19 cellular contexts compared by ENCODE assay signal in genomic region chr20:12764053-12764452, GRCh38.
DNase-seq lines count a peak whose midpoint lies in the region; ATAC-seq and TF ChIP-seq lines count a peak whose summit lies in the region.
"Had no signal": no experiment of that assay in that cellular context is flagged by ENCODE, and none has a peak within 500 bp of the region (broad histone marks: within the 10 kb centered on the region; RNA-seq: fewer than 3 reads in every experiment).

No MANE protein-coding gene starts in this region.

- no peaks in the 10 kb centered on the region for H3K23me2 ChIP-seq in H9 (ENCODE audit: insufficient read length, low read depth, low read length, poor library complexity, severe bottlenecking)

- no peaks in the 10 kb centered on the region for H3K9me3 ChIP-seq in H9 (ENCODE audit: control insufficient read depth, low read depth, low read length)
- H3K9me3 ChIP-seq: BE2C had no signal

- no peak overlapping the region for H3K27ac ChIP-seq in H9 (ENCODE audit: insufficient read length, low read depth, low read length)
- H3K27ac ChIP-seq: HL-60 had no signal

- H2BK5ac ChIP-seq in H9 (ENCODE audit: insufficient read length, low read length): no peak overlapping the region

- no peaks in the 10 kb centered on the region for H3K79me1 ChIP-seq in H9 (ENCODE audit: insufficient read depth, low read depth, low read length, poor library complexity, severe bottlenecking)

- no peak overlapping the region for H3K4ac ChIP-seq in H9 (ENCODE audit: low read depth, low read length)

- no peak overlapping the region for H3T11ph ChIP-seq in H9 (ENCODE audit: low read length)

- H3K14ac ChIP-seq in H9 (ENCODE audit: insufficient read depth, low read length): no peak overlapping the region

- no peak overlapping the region for H3K56ac ChIP-seq in H9 (ENCODE audit: insufficient read length, low read depth, low read length)

- no peak overlapping the region for H4K91ac ChIP-seq in H9 (ENCODE audit: insufficient read length, low read depth, low read length)

- peak overlapping the region in 1 of 3 experiments; percentile 11; a peak in 1 of 7 replicates for H3K27ac Mint-ChIP-seq in H9
- H3K27ac Mint-ChIP-seq in WTC11: peak overlapping the region; percentile 87
- H3K27ac Mint-ChIP-seq in Calu3 (ENCODE audit: unreplicated experiment): no peak overlapping the region
- H3K27ac Mint-ChIP-seq: CD4-positive, CD25-positive, alpha-beta regulatory T cell; CD8-positive, alpha-beta memory T cell; IgD-negative memory B cell had no signal

- CTCF ChIA-PET in WTC11 (lab: Charles Lee) (interaction anchor here (1.6 kb wide), 1 partner anchor 193 kb away, joined by 5 read pairs; no protein-coding TSS in a partner anchor), Calu3 (lab: Charles Lee) (no interaction called here)

- H2AFZ ChIP-seq in H9 (ENCODE audit: low read length): no peak overlapping the region

- H3K27me3 Mint-ChIP-seq in H9 (ENCODE audit: low read depth) (no peaks in the 10 kb centered on the region), WTC11 (ENCODE audit: low read depth) (peaks cover under 1% of the 10 kb centered on the region; the same call in 1 of the 2 replicates), Calu3 (ENCODE audit: unreplicated experiment) (no peaks in the 10 kb centered on the region)
- H3K27me3 Mint-ChIP-seq: CD8-positive, alpha-beta memory T cell; IgD-negative memory B cell had no signal

- H2BK12ac ChIP-seq in H9 (ENCODE audit: insufficient read length, low read depth, low read length): no peak overlapping the region

- H3K18ac ChIP-seq in H9 (ENCODE audit: insufficient read length, low read depth, low read length): no peak overlapping the region

- intact Hi-C loops in Calu3 (cut with micrococcal nuclease; ENCODE audit: unreplicated experiment): no loop called here

- H2BK15ac ChIP-seq in H9 (ENCODE audit: low read depth, low read length): no peak overlapping the region

- H3K4me3 Mint-ChIP-seq in H9 (no peak overlapping the region), WTC11 (no peak overlapping the region), Calu3 (ENCODE audit: low read depth, unreplicated experiment) (no peak overlapping the region)
- H3K4me3 Mint-ChIP-seq: CD4-positive, CD25-positive, alpha-beta regulatory T cell; CD8-positive, alpha-beta memory T cell; IgD-negative memory B cell had no signal

- H3K79me2 ChIP-seq in H9 (ENCODE audit: insufficient read depth, low read length): no peaks in the 10 kb centered on the region

- WGBS in H9 (ENCODE audit: extremely low coverage, insufficient read length, low lambda C conversion rate): no CpG with 5 or more reads among the region's 5 CpGs

- H2BK20ac ChIP-seq in H9 (ENCODE audit: low read depth, low read length, poor library complexity, severe bottlenecking): no peak overlapping the region

- H3K9me3 Mint-ChIP-seq in H9: no peaks in the 10 kb centered on the region
- peaks cover 4% of the 10 kb centered on the region; the same call in 1 of the 2 replicates for H3K9me3 Mint-ChIP-seq in WTC11
- no peaks in the 10 kb centered on the region for H3K9me3 Mint-ChIP-seq in Calu3 (ENCODE audit: low read depth, unreplicated experiment)

- no peak overlapping the region for H2AK5ac ChIP-seq in H9 (ENCODE audit: insufficient read length, low read length)

- H4K8ac ChIP-seq in H9 (replicated peaks; ENCODE audit: insufficient read length, low read depth, low read length): no peak overlapping the region

- H4K20me1 ChIP-seq in H9 (ENCODE audit: control insufficient read depth, insufficient read depth, insufficient read length): no peaks in the 10 kb centered on the region

- H3K27me3 ChIP-seq in H9 (ENCODE audit: insufficient read depth, low read length): no peaks in the 10 kb centered on the region
- H3K27me3 ChIP-seq: BE2C had no signal

- ATAC-seq in WTC11: peak; percentile 34
- ATAC-seq: HepG2 had no signal

- TF ChIP-seq CTCF in H9 (conservative IDR thresholded peaks at IDR 0.05) (no peak), WTC11 (IDR thresholded peaks at IDR 0.05) (no peak), Calu3 (IDR thresholded peaks at IDR 0.05; ENCODE audit: unreplicated experiment) (no peak)

- H3K9ac ChIP-seq in H9 (ENCODE audit: extremely low read depth, insufficient read length, low read length): no peak overlapping the region

- no peak overlapping the region for H2BK120ac ChIP-seq in H9 (ENCODE audit: low read depth, low read length, poor library complexity, severe bottlenecking)

- no peak overlapping the region for H3K4me2 ChIP-seq in H9 (ENCODE audit: insufficient read depth, insufficient read length, low read length)

- DNase-seq in H9 (peak; percentile 46), WTC11 (ENCODE audit: low spot score) (no peak), retina (peak; percentile 34), Calu3 (no peak), DMS153 (lab: John Stamatoyannopoulos, UW) (no peak), NOMO-1 treated with DMSO at 0.1 percent for 48 hours (lab: John Stamatoyannopoulos, UW; ENCODE audit: unreplicated experiment) (no peak)
- DNase-seq: ACHN; BE2C; C1 segment of cervical spinal cord; CD4-positive, CD25-positive, alpha-beta regulatory T cell; CD8-positive, alpha-beta memory T cell; COR-L47; DMS79; GF-D8; HCEC 1CT; KBM-7 had no signal

- no TSS peak for BruUV-seq in Calu3 (replicated peaks; lab: Mats Ljungman, UMichigan)

- H3K36me3 Mint-ChIP-seq in H9 (ENCODE audit: insufficient read depth in 1 of 3, low read depth in 3 of 3) (peaks cover 0 to 4% (median 0%) of the 10 kb centered on the region in 3 experiments; a peak in 3 of 7 replicates), WTC11 (peaks cover 59% of the 10 kb centered on the region), Calu3 (ENCODE audit: insufficient read depth, unreplicated experiment) (no peaks in the 10 kb centered on the region)
- H3K36me3 Mint-ChIP-seq: CD4-positive, CD25-positive, alpha-beta regulatory T cell; CD8-positive, alpha-beta memory T cell; IgD-negative memory B cell had no signal

- peaks cover 8% of the 10 kb centered on the region; the same call in 1 of the 2 replicates for H3K4me1 ChIP-seq in H9 (ENCODE audit: insufficient read depth, low read length)

- peaks cover 44 to 56% of the 10 kb centered on the region in 2 experiments for H3K4me1 Mint-ChIP-seq in H9
- H3K4me1 Mint-ChIP-seq in WTC11: peaks cover 54% of the 10 kb centered on the region
- H3K4me1 Mint-ChIP-seq in Calu3 (ENCODE audit: low read depth, unreplicated experiment): peaks cover 10% of the 10 kb centered on the region
- H3K4me1 Mint-ChIP-seq: CD4-positive, CD25-positive, alpha-beta regulatory T cell; CD8-positive, alpha-beta memory T cell; IgD-negative memory B cell had no signal

- H4K5ac ChIP-seq in H9 (ENCODE audit: insufficient read length, low read depth, low read length): no peak overlapping the region

- POLR2A ChIA-PET in WTC11 (lab: Charles Lee): no interaction called here

- no peak overlapping the region for H3K23ac ChIP-seq in H9 (ENCODE audit: insufficient read length, low read depth, low read length)

TF ChIP-seq in WTC11, 78 proteins besides CTCF, POLR2A, EP300 and RAD21:
- no peak for TF ChIP-seq ZNF232 (CRISPR knock-in tag; IDR thresholded peaks at IDR 0.05)
- TF ChIP-seq SOX15 (CRISPR knock-in tag; IDR thresholded peaks at IDR 0.05): no peak
- no peak for TF ChIP-seq MLX (CRISPR knock-in tag; IDR thresholded peaks at IDR 0.05)
- TF ChIP-seq RORB (CRISPR knock-in tag; IDR thresholded peaks at IDR 0.05): no peak
- no peak for TF ChIP-seq ATF3 (CRISPR knock-in tag; conservative IDR thresholded peaks at IDR 0.05)
- peak; percentile 34; the same call in 1 of the 2 replicates for TF ChIP-seq PRDM15 (CRISPR knock-in tag; IDR thresholded peaks at IDR 0.05)
- TF ChIP-seq MAX (CRISPR knock-in tag; IDR thresholded peaks at IDR 0.05): no peak

Comparison
In these comparisons a context has a peak if more than half of its experiments do, and no peak if none do; other contexts are left out.
1. DNase-seq: peak in H9 (single experiment) and retina (single experiment); none in WTC11 (single experiment), Calu3 (single experiment), DMS153 (single experiment) and NOMO-1 treated with DMSO at 0.1 percent for 48 hours (single experiment).